Comparison of ENCODE assay signal across 24 cellular contexts in the genomic region with DNA sequence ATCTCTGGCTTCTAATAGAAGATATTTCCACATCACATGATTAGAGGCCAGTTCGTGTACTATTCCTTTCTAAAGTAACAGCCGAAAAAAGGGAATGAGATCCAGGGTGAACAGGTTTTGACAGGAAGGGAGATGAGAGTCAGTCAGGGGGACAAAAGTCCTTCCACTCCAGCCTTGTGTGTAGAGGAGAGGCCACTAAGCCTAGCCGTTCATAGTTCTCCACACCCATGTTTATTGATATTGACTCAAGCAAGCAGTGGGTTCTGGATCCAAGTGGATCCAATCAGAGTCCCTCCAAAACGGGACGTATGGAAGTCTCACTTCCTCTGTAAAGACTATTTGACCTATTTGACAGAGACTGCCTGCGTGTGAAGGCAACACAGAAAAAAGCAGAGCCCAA.
"Had no signal": no experiment of that assay in that cellular context is flagged by ENCODE, and none has a peak within 500 bp of the region (broad histone marks: within the 10 kb centered on the region; RNA-seq: fewer than 3 reads in every experiment).

No MANE protein-coding gene starts in this region.

- H3K27me3 ChIP-seq: heart left ventricle, neural progenitor cell, suprapubic skin, tibial artery, vagina had no signal

- H3K27ac ChIP-seq: heart left ventricle, left ventricle myocardium inferior, neural progenitor cell, neutrophil, parathyroid adenoma, psoas muscle, skin epidermis, spleen, suprapubic skin, thoracic aorta, tibial artery, vagina had no signal

- H3K9ac ChIP-seq: neural progenitor cell, parathyroid adenoma had no signal

- ATAC-seq: heart left ventricle; naive thymus-derived CD8-positive, alpha-beta T cell; psoas muscle; sciatic nerve; stimulated activated effector memory CD8-positive, alpha-beta T cell treated with anti-CD3 and anti-CD28 coated beads, Interleukin-12 subunit alpha, Interleukin-12 subunit beta, amount 100 ng/mL, for 72 hours had no signal

- FAIRE-seq: islet of Langerhans, kidney had no signal

- H3K9me3 ChIP-seq: heart left ventricle, left ventricle myocardium inferior, neutrophil, psoas muscle, suprapubic skin, thoracic aorta, tibial artery, vagina had no signal

- H3K4me3 ChIP-seq: heart left ventricle, left ventricle myocardium inferior, lung, neural progenitor cell, psoas muscle, skin epidermis, spleen, suprapubic skin, thoracic aorta, tibial artery, vagina had no signal

- H3K36me3 ChIP-seq: heart left ventricle, left ventricle myocardium inferior, neural progenitor cell, neutrophil, spleen, suprapubic skin, thoracic aorta, tibial artery, vagina had no signal

- DNase-seq: heart left ventricle; hypothalamus; immature natural killer cell; kidney; left ventricle myocardium inferior; midbrain; naive thymus-derived CD8-positive, alpha-beta T cell; occipital lobe; psoas muscle; spleen; stimulated activated CD4-positive, alpha-beta T cell treated with anti-CD3 and anti-CD28 coated beads, Interleukin-4, amount 100 ng/mL, for 24 hours; stimulated activated naive CD4-positive, alpha-beta T cell; tibial artery had no signal

- H3K4me1 ChIP-seq: left ventricle myocardium inferior, parathyroid adenoma, psoas muscle, tibial artery, vagina had no signal
